Comparison of ENCODE assay signal across 1 cellular context in genomic region chr15:66505818-66506217, GRCh38.
TF ChIP-seq lines count a peak whose summit lies in the region.

No MANE protein-coding gene starts in this region.

TF ChIP-seq in K562, 482 proteins besides CTCF, POLR2A, EP300 and RAD21:
- TF ChIP-seq SLC30A9 (CRISPR knock-in tag; IDR thresholded peaks at IDR 0.05) (no peak), ATF7 (IDR thresholded peaks at IDR 0.05) (no peak), GTF2F1 (IDR thresholded peaks at IDR 0.05; ENCODE audit: low read depth, low read length) (no peak), PHTF2 (CRISPR knock-in tag; IDR thresholded peaks at IDR 0.05) (no peak), STAG1 (CRISPR knock-in tag; IDR thresholded peaks at IDR 0.05; ENCODE audit: borderline replicate concordance) (no peak), DIDO1 (tag; IDR thresholded peaks at IDR 0.05; ENCODE audit: low read depth) (no peak), MAFK (IDR thresholded peaks at IDR 0.05; ENCODE audit: low read length) (no peak), KDM1A (IDR thresholded peaks at IDR 0.05) (peak in 1 of 2 experiments; percentile 4; a peak in 1 of 4 replicates), ZFX (CRISPR knock-in tag; IDR thresholded peaks at IDR 0.05) (peak; percentile 28; the same call in 1 of the 2 replicates), MIER1 (IDR thresholded peaks at IDR 0.05; ENCODE audit: low read depth) (no peak), STAT6 (CRISPR knock-in tag; IDR thresholded peaks at IDR 0.05) (no peak), AFF4 (CRISPR knock-in tag; IDR thresholded peaks at IDR 0.05) (no peak), CBFA2T3 (IDR thresholded peaks at IDR 0.05) (0 out of 2 replicates have a peak, but pooled peaks have one; percentile 10), ZNF134 (CRISPR knock-in tag; conservative IDR thresholded peaks at IDR 0.05) (0 out of 2 replicates have a peak, but pooled peaks have one; percentile 2), JUN (IDR thresholded peaks at IDR 0.05; ENCODE audit: borderline replicate concordance, low read depth, low read length) (no peak), JUN (CRISPR knock-in tag; IDR thresholded peaks at IDR 0.05; ENCODE audit: borderline replicate concordance) (no peak), PTRF (tag; IDR thresholded peaks at IDR 0.05) (no peak), MECOM (CRISPR knock-in tag; IDR thresholded peaks at IDR 0.05) (no peak), HLTF (IDR thresholded peaks at IDR 0.05) (no peak)
